ENCODE assay signal across 8 cellular contexts in the genomic region with DNA sequence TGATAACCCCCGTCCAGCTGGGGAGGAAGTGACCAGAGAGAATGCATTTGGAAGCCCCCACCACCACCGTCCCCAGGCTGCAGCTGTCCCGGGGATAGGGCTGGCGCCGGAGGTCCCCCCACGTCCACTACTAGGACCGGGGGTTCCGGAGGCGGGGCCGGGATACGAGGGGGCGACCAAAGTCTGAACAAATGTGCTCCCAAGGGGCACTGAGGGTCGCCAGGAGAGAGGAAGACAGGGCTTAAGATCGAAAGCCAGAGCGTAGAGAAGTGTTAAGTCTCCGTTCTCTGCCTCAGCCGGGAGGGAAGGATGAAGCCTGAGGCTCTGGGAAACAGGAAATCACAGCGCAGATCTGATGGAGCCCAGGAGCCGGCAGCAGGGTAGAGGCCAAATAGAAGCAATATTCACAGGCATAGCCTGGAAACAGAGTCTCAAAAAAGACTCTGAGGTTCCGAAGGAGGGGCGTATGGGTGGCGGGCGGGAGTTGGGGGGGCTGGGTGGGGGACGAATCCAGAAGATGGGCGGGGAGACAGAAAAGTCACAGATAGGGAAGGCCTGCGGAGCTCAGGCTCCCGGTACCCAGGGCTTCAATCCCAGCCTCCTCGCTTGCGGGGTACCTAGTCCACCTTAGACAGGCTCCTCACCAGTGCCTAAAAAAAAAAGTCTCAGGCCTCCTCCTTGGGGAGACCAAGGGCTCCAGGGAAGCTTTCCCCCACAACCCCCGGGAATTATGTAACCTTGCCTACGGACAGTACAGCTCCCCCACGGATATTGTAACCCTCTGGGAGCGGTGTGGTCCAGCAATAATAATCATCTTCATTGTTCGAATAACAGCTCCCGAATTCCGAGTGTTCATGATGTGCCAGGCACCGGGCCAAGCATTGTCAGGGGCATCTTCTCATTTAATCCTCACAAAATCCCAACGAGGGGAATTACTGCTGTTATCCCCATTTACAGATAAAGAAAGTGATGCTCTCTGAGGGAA. TPM values are rescaled to one million over a fixed set of nuclear protein-coding genes. Genes with fewer than 3 reads are reported as not detected.
DNase-seq lines count a peak whose midpoint lies in the region; ATAC-seq and TF ChIP-seq lines count a peak whose summit lies in the region.

No MANE protein-coding gene starts in this region.

- H2AK9ac ChIP-seq in IMR-90 (replicated peaks; ENCODE audit: low read depth, low read length, poor library complexity) = peak overlapping the region; percentile 93

- BruUV-seq in IMR-90 (replicated peaks; lab: Mats Ljungman, UMichigan) = no TSS peak

- no peak overlapping the region for H2BK20ac ChIP-seq in IMR-90 (ENCODE audit: low read depth, low read length)

- intact Hi-C loops in IMR-90 (cut with micrococcal nuclease) = loop anchor here (2.0 kb wide), 1 partner anchor 25 kb away; no protein-coding TSS in a partner anchor

- peak overlapping the region; percentile 27 to 93 for H4K8ac ChIP-seq in IMR-90 (ENCODE audit: low read depth in 2 of 2, low read length in 2 of 2)

- TF ChIP-seq POLR2A in IMR-90 (IDR thresholded peaks at IDR 0.05; ENCODE audit: low read depth, low read length) = no peak

- H3K4me3 ChIP-seq in IMR-90 (ENCODE audit: insufficient read depth, low read depth, low read length) = peak overlapping the region; percentile 47

- H3K36me3 ChIP-seq in IMR-90 (ENCODE audit: control insufficient read depth, insufficient read depth, low read length) = no peaks in the 10 kb centered on the region

- peak overlapping the region; percentile 82 for H3K56ac ChIP-seq in IMR-90 (ENCODE audit: extremely low read depth, insufficient read depth, low read length)

- H4K20me1 ChIP-seq in IMR-90 (ENCODE audit: insufficient read depth, low read length) = peaks cover 23% of the 10 kb centered on the region

- CTCF ChIA-PET in IMR-90 (lab: Yijun Ruan, JAX) = interaction anchor here (1.1 kb wide), 1 partner anchor 147 kb away, joined by 3 read pairs; no protein-coding TSS in a partner anchor

- H2BK120ac ChIP-seq in IMR-90 (ENCODE audit: low read depth, low read length) = peak overlapping the region; percentile 83

- peaks cover 12% of the 10 kb centered on the region for H3K4me1 ChIP-seq in IMR-90 (ENCODE audit: control insufficient read depth, insufficient read depth, low read length)

- peak overlapping the region; percentile 42 for H4K5ac ChIP-seq in IMR-90 (ENCODE audit: low read depth, low read length)

- H3K14ac ChIP-seq in IMR-90 (replicated peaks; ENCODE audit: low read depth, low read length) = peak overlapping the region; percentile 97

- H2BK15ac ChIP-seq in IMR-90 (ENCODE audit: low read depth, low read length) = peak overlapping the region; percentile 23; the same call in 1 of the 3 replicates

- peak; percentile 53 for DNase-seq in COLO829 (ENCODE audit: low spot score)
- peak; percentile 46 for DNase-seq in IMR-90
- peak; percentile 32 to 33 for DNase-seq in activated T-cell treated with anti-CD3 and anti-CD28 coated beads, Interleukin-2, amount 50 U/mL, for 48 hours
- peak; percentile 50 for DNase-seq in glomerular visceral epithelial cell (ENCODE audit: extremely low spot score)
- peak in 42 of 56 donors; percentile 23 to 81 (median 53) for DNase-seq in nucleus accumbens (lab: John Stamatoyannopoulos, UW)
- no peak for DNase-seq in stimulated activated CD4-positive, alpha-beta T cell treated with anti-CD3 and anti-CD28 coated beads, Interleukin-4, amount 100 ng/mL, for 1 hour

- POLR2A ChIA-PET in IMR-90 (lab: Charles Lee; ENCODE audit: unreplicated experiment) = interaction anchor here (0.7 kb wide), 1 partner anchor 14 kb away, joined by 3 read pairs; no protein-coding TSS in a partner anchor

- no peaks in the 10 kb centered on the region for H3K27me3 ChIP-seq in IMR-90 (ENCODE audit: control insufficient read depth, insufficient read depth, low read length)

- H3K27ac ChIP-seq in IMR-90 (ENCODE audit: insufficient read depth, low read length) = peak overlapping the region; percentile 75

- peak overlapping the region; percentile 64 for H3K9ac ChIP-seq in IMR-90 (ENCODE audit: low read depth, low read length)

- 3% methylated on average over 7 of the region's 38 CpGs; no CpG with 5 or more reads in 1 of the 2 experiments for WGBS in IMR-90 (ENCODE audit: extremely low coverage in 2 of 2, insufficient read length in 1 of 2), 2 experiments

- H3K9me1 ChIP-seq in IMR-90 (ENCODE audit: insufficient read depth, low read length) = peaks cover 7% of the 10 kb centered on the region; the same call in 1 of the 2 replicates

- no peak for TF ChIP-seq RAD21 in IMR-90 (IDR thresholded peaks at IDR 0.05; ENCODE audit: low read length)

- ATAC-seq in IMR-90 (ENCODE audit: low read depth) (peak; percentile 4), GM21529 (IDR thresholded peaks at IDR 0.05; ENCODE audit: unreplicated experiment) (no peak), HG02870 (IDR thresholded peaks at IDR 0.05; ENCODE audit: unreplicated experiment) (no peak)

- no peak for TF ChIP-seq CTCF in IMR-90 (conservative IDR thresholded peaks at IDR 0.05; ENCODE audit: low read depth, low read length)

- peaks cover 0 to 21% of the 10 kb centered on the region in 2 experiments; a peak in 3 of 4 replicates for H3K79me1 ChIP-seq in IMR-90 (ENCODE audit: low read depth in 1 of 2, low read length in 2 of 2)

- peak overlapping the region; percentile 87 for H4K91ac ChIP-seq in IMR-90 (ENCODE audit: insufficient read depth, low read depth, low read length)

- H3K23ac ChIP-seq in IMR-90 (ENCODE audit: low read depth, low read length) = peak overlapping the region; percentile 92

- H2AFZ ChIP-seq in IMR-90 (replicated peaks; ENCODE audit: low read length, poor library complexity) = peak overlapping the region; percentile 93

- dilution Hi-C loops in IMR-90 (cut with HindIII; ENCODE audit: low sequenced_read_pairs, unreplicated experiment) = no loop called here

- H3K4ac ChIP-seq in IMR-90 (ENCODE audit: low read depth, low read length) = peak overlapping the region; percentile 93

- H3K9me3 ChIP-seq in IMR-90 (ENCODE audit: control insufficient read depth, insufficient read depth, low read length) = no peaks in the 10 kb centered on the region

- H3K4me2 ChIP-seq in IMR-90 (ENCODE audit: low read depth, low read length) = peak overlapping the region; percentile 73

- peak overlapping the region; percentile 85 for H2BK5ac ChIP-seq in IMR-90 (ENCODE audit: low read depth, low read length, poor library complexity, severe bottlenecking)

- in situ Hi-C loops in IMR-90 (cut with MboI; ENCODE audit: low sequenced_read_pairs) = no loop called here

- peak overlapping the region; percentile 11 for H3K18ac ChIP-seq in IMR-90 (ENCODE audit: low read depth, low read length)

- H2AK5ac ChIP-seq in IMR-90 (ENCODE audit: low read depth, low read length) = peak overlapping the region; percentile 47

TF ChIP-seq in IMR-90, 13 proteins besides CTCF, POLR2A, EP300 and RAD21 (continues in another document):
- TF ChIP-seq RCOR1 (IDR thresholded peaks at IDR 0.05; ENCODE audit: insufficient replicate concordance, low read length) (no peak), RFX5 (IDR thresholded peaks at IDR 0.05; ENCODE audit: low read depth, low read length) (no peak), CEBPB (IDR thresholded peaks at IDR 0.05; ENCODE audit: low read depth, low read length) (no peak), BHLHE40 (IDR thresholded peaks at IDR 0.05; ENCODE audit: low read depth, low read length) (no peak), SMC3 (IDR thresholded peaks at IDR 0.05; ENCODE audit: low read depth, low read length) (no peak), CHD1 (IDR thresholded peaks at IDR 0.05; ENCODE audit: low read depth, low read length) (no peak), FOS (IDR thresholded peaks at IDR 0.05; ENCODE audit: low read depth, low read length) (no peak)
- TF ChIP-seq, protein P1, sequence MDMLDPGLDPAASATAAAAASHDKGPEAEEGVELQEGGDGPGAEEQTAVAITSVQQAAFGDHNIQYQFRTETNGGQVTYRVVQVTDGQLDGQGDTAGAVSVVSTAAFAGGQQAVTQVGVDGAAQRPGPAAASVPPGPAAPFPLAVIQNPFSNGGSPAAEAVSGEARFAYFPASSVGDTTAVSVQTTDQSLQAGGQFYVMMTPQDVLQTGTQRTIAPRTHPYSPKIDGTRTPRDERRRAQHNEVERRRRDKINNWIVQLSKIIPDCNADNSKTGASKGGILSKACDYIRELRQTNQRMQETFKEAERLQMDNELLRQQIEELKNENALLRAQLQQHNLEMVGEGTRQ (IDR thresholded peaks at IDR 0.05; ENCODE audit: low read depth, low read length) = no peak
- TF ChIP-seq, protein P2, sequence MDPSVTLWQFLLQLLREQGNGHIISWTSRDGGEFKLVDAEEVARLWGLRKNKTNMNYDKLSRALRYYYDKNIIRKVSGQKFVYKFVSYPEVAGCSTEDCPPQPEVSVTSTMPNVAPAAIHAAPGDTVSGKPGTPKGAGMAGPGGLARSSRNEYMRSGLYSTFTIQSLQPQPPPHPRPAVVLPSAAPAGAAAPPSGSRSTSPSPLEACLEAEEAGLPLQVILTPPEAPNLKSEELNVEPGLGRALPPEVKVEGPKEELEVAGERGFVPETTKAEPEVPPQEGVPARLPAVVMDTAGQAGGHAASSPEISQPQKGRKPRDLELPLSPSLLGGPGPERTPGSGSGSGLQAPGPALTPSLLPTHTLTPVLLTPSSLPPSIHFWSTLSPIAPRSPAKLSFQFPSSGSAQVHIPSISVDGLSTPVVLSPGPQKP (IDR thresholded peaks at IDR 0.05; ENCODE audit: borderline replicate concordance, low read depth, low read length) = no peak

RNA-seq across cellular contexts. Expression of a gene that starts 1.1 kb away (rescaled TPM):
- 5.2 and 6.1 TPM in 2 replicates for total RNA-seq in IMR-90 (2012; rRNA removed)
- polyA plus RNA-seq in IMR-90 (2012; rRNA removed) = 32.4 and 50.9 TPM in 2 replicates
- 21.0 and 43.3 TPM in 2 replicates for polyA plus RNA-seq in IMR-90 (2012; cell fraction: cytosol; rRNA removed)
- polyA plus RNA-seq in IMR-90 (2012; cell fraction: nucleus; rRNA removed; ENCODE audit: low replicate concordance) = 185 and 200 TPM in 2 replicates

RNA-seq across cellular contexts. Expression of a gene that starts 13.0 kb away (rescaled TPM):
- 1.8 and 2.5 TPM in 2 replicates for total RNA-seq in IMR-90 (2012; rRNA removed)
- polyA plus RNA-seq in IMR-90 (2012; rRNA removed) = 23.2 and 27.3 TPM in 2 replicates
- 20.0 and 22.5 TPM in 2 replicates for polyA plus RNA-seq in IMR-90 (2012; cell fraction: cytosol; rRNA removed)
- 50.1 and 139 TPM in 2 replicates for polyA plus RNA-seq in IMR-90 (2012; cell fraction: nucleus; rRNA removed; ENCODE audit: low replicate concordance)

RNA-seq across cellular contexts. Expression of a gene that starts 13.7 kb away (rescaled TPM):
- total RNA-seq in IMR-90 (2012; rRNA removed) = 6.9 and 8.1 TPM in 2 replicates
- polyA plus RNA-seq in IMR-90 (2012; rRNA removed) = 41.4 and 43.3 TPM in 2 replicates
- 24.3 and 37.8 TPM in 2 replicates for polyA plus RNA-seq in IMR-90 (2012; cell fraction: cytosol; rRNA removed)
- polyA plus RNA-seq in IMR-90 (2012; cell fraction: nucleus; rRNA removed; ENCODE audit: low replicate concordance) = 37.0 and 39.0 TPM in 2 replicates

RNA-seq across cellular contexts. Expression of a gene that starts 35.9 kb away (rescaled TPM):
- 13.6 and 14.2 TPM in 2 replicates for total RNA-seq in IMR-90 (2012; rRNA removed)
- 6.8 and 7.3 TPM in 2 replicates for polyA plus RNA-seq in IMR-90 (2012; rRNA removed)
- polyA plus RNA-seq in IMR-90 (2012; cell fraction: cytosol; rRNA removed) = 3.2 and 6.0 TPM in 2 replicates
- 5.4 and 9.9 TPM in 2 replicates for polyA plus RNA-seq in IMR-90 (2012; cell fraction: nucleus; rRNA removed; ENCODE audit: low replicate concordance)

RNA-seq across cellular contexts. Expression of a gene that starts 38.6 kb away (rescaled TPM):
- 8.1 and 8.2 TPM in 2 replicates for total RNA-seq in IMR-90 (2012; rRNA removed)
- 21.0 and 26.1 TPM in 2 replicates for polyA plus RNA-seq in IMR-90 (2012; rRNA removed)
- 28.9 and 45.6 TPM in 2 replicates for polyA plus RNA-seq in IMR-90 (2012; cell fraction: cytosol; rRNA removed)
- 21.5 and 40.6 TPM in 2 replicates for polyA plus RNA-seq in IMR-90 (2012; cell fraction: nucleus; rRNA removed; ENCODE audit: low replicate concordance)
